Comparison of ENCODE assay signal across 15 cellular contexts in genomic region chr5:80219381-80219780, GRCh38. TPM values are rescaled to one million over a fixed set of nuclear protein-coding genes. Genes with fewer than 3 reads are reported as not detected.
DNase-seq lines count a peak whose midpoint lies in the region; ATAC-seq, FAIRE-seq and TF ChIP-seq lines count a peak whose summit lies in the region.
"Had no signal": no experiment of that assay in that cellular context is flagged by ENCODE, and none has a peak within 500 bp of the region (broad histone marks: within the 10 kb centered on the region; RNA-seq: fewer than 3 reads in every experiment).

No MANE protein-coding gene starts in this region.

- peaks cover 0 to 90% of the 10 kb centered on the region in 2 experiments; a peak in 2 of 4 replicates for H3K79me2 ChIP-seq in H1 (ENCODE audit: control insufficient read depth in 1 of 2, insufficient read depth in 2 of 2, low read length in 2 of 2)

- no peak overlapping the region for H2BK5ac ChIP-seq in H1 (ENCODE audit: low read depth, low read length)

- H3K4me3 ChIP-seq in H1 (ENCODE audit: extremely low read depth in 1 of 4, insufficient read depth in 2 of 4, low read depth in 3 of 4, low read length in 4 of 4) (no peak overlapping the region), ascending aorta (no peak overlapping the region)
- H3K4me3 ChIP-seq: GM12878, SJCRH30 had no signal

- no peak for FAIRE-seq in H1 (lab: Jason Lieb, UNC)
- FAIRE-seq in GM12892 (lab: Jason Lieb, UNC): no peak
- FAIRE-seq: GM12878, islet of Langerhans, urothelium cell line had no signal

- H3K18ac ChIP-seq in H1 (ENCODE audit: extremely low read depth, low read length): 0 out of 2 replicates have a peak overlapping the region, but pooled peaks have one; percentile 13

- no peak for TF ChIP-seq CTCF in H1 (IDR thresholded peaks at IDR 0.05; ENCODE audit: control extremely low read depth in 1 of 3, insufficient read depth in 1 of 3, low read depth in 1 of 3, low read length in 3 of 3)
- no peak for TF ChIP-seq CTCF in ascending aorta (IDR thresholded peaks at IDR 0.05)

- peaks cover 72% of the 10 kb centered on the region for H3K4me1 Mint-ChIP-seq in stimulated activated naive CD8-positive, alpha-beta T cell treated with anti-CD3 and anti-CD28 coated beads, Interleukin-15, Interleukin-2, amounts not matched to agents 100 ng/mL and 50 ng/mL, for 24 hours (ENCODE audit: low read depth)
- peaks cover 58% of the 10 kb centered on the region for H3K4me1 Mint-ChIP-seq in T-helper 17 cell

- peak overlapping the region; percentile 61 for H3K27ac Mint-ChIP-seq in stimulated activated naive CD8-positive, alpha-beta T cell treated with anti-CD3 and anti-CD28 coated beads, Interleukin-15, Interleukin-2, amounts not matched to agents 100 ng/mL and 50 ng/mL, for 24 hours
- H3K27ac Mint-ChIP-seq in T-helper 17 cell: peak overlapping the region; percentile 90

- no peak overlapping the region for H4K8ac ChIP-seq in H1 (ENCODE audit: extremely low read depth, insufficient read depth, low read length)

- no peak overlapping the region for H2BK15ac ChIP-seq in H1 (ENCODE audit: low read length)

- TF ChIP-seq POLR2A in H1 (IDR thresholded peaks at IDR 0.05; ENCODE audit: control extremely low read depth in 1 of 2, low read depth in 2 of 2, low read length in 2 of 2) (no peak), GM12892 (IDR thresholded peaks at IDR 0.05; ENCODE audit: low read depth, low read length) (no peak)

- H3K14ac ChIP-seq in H1 (ENCODE audit: insufficient read length): no peak overlapping the region

- H3K27me3 ChIP-seq in H1 (replicated peaks in 1 of 4; ENCODE audit: control insufficient read depth in 3 of 4, extremely low read depth in 1 of 4, insufficient read depth in 3 of 4, low read length in 3 of 4): no peaks in the 10 kb centered on the region
- H3K27me3 ChIP-seq in ascending aorta: no peaks in the 10 kb centered on the region
- H3K27me3 ChIP-seq: BE2C, SJCRH30 had no signal

- no peak overlapping the region for H4K5ac ChIP-seq in H1 (ENCODE audit: insufficient read length, low read depth, low read length)

- no peaks in the 10 kb centered on the region for H3K9me3 ChIP-seq in T-helper 17 cell (ENCODE audit: control insufficient read depth, low read length, poor library complexity, severe bottlenecking)
- H3K9me3 ChIP-seq in H1 (ENCODE audit: insufficient read depth in 2 of 2, low read depth in 1 of 2, low read length in 1 of 2): no peaks in the 10 kb centered on the region
- H3K9me3 ChIP-seq in ascending aorta: no peaks in the 10 kb centered on the region
- H3K9me3 ChIP-seq: BE2C, SJCRH30 had no signal

- H2AK5ac ChIP-seq in H1 (ENCODE audit: low read depth, low read length): 0 out of 2 replicates have a peak overlapping the region, but pooled peaks have one; percentile 33

- H3K27ac ChIP-seq in H1 (ENCODE audit: low read depth, low read length) (no peak overlapping the region), ascending aorta (peak overlapping the region in 1 of 2 donors; percentile 5)
- H3K27ac ChIP-seq: SJCRH30 had no signal

- H3K4me1 ChIP-seq in H1 (replicated peaks in 1 of 4; ENCODE audit: control insufficient read depth in 3 of 4, insufficient read depth in 4 of 4, low read length in 3 of 4): peaks cover 6 to 19% (median 9%) of the 10 kb centered on the region in 4 experiments; a peak in 6 of 7 replicates
- H3K4me1 ChIP-seq in ascending aorta: peaks cover 0 to 11% of the 10 kb centered on the region in 2 donors

- no peak for DNase-seq in stimulated activated naive CD8-positive, alpha-beta T cell treated with anti-CD3 and anti-CD28 coated beads, Interleukin-15, Interleukin-2, amounts not matched to agents 100 U/mL and 50 U/mL, for 24 hours
- no peak for DNase-seq in T-helper 17 cell
- DNase-seq in H1 (ENCODE audit: low read depth in 1 of 2, low spot score in 2 of 2): no peak
- DNase-seq in ascending aorta (ENCODE audit: low spot score in 2 of 2): no peak
- no peak for DNase-seq in superior temporal gyrus (ENCODE audit: extremely low spot score)
- no peak for DNase-seq in GM12892 (ENCODE audit: insufficient read length)
- DNase-seq: BE2C; NCI-H2107; stimulated activated CD8-positive, alpha-beta memory T cell treated with anti-CD3 and anti-CD28 coated beads, Interleukin-4, amount 100 ng/mL, for 48 hours had no signal

- H4K20me1 ChIP-seq in H1 (replicated peaks in 1 of 2; ENCODE audit: control insufficient read depth in 1 of 2, insufficient read depth in 2 of 2, low read length in 2 of 2): peaks cover 11 to 13% of the 10 kb centered on the region in 2 experiments

- WGBS in H1 (ENCODE audit: extremely low coverage in 1 of 2, insufficient coverage in 1 of 2, insufficient read length in 1 of 2, insufficient replicate concordance in 2 of 2, low coverage in 1 of 2, low lambda C conversion rate in 2 of 2, missing lambda C conversion rate in 1 of 2), 2 experiments: 90% methylated on average over 4 of the region's 4 CpGs; no CpG with 5 or more reads in 1 of the 2 experiments

- intact Hi-C loops in ascending aorta (cut with DNase I): no loop called here

- no peak for ATAC-seq in stimulated activated naive CD8-positive, alpha-beta T cell treated with anti-CD3 and anti-CD28 coated beads, Interleukin-15, Interleukin-2, amounts not matched to agents 100 U/mL and 50 U/mL, for 24 hours
- no peak for ATAC-seq in T-helper 17 cell
- no peak for ATAC-seq in HG03139 (IDR thresholded peaks at IDR 0.05; ENCODE audit: unreplicated experiment)

- H3K36me3 ChIP-seq in H1 (ENCODE audit: control insufficient read depth in 2 of 4, insufficient read depth in 4 of 4, low read length in 3 of 4) (no peaks in the 10 kb centered on the region; a peak in 1 of 8 replicates), ascending aorta (no peaks in the 10 kb centered on the region)
- H3K36me3 ChIP-seq: SJCRH30 had no signal

- H4K91ac ChIP-seq in H1 (replicated peaks; ENCODE audit: insufficient read length, low read length): no peak overlapping the region

- no peaks in the 10 kb centered on the region for H3K9me3 Mint-ChIP-seq in stimulated activated naive CD8-positive, alpha-beta T cell treated with anti-CD3 and anti-CD28 coated beads, Interleukin-15, Interleukin-2, amounts not matched to agents 100 ng/mL and 50 ng/mL, for 24 hours

- H2BK120ac ChIP-seq in H1 (replicated peaks; ENCODE audit: low read depth, low read length): no peak overlapping the region

- no peak overlapping the region for H3K23ac ChIP-seq in H1 (ENCODE audit: insufficient read length)

- no peak overlapping the region for H3K9ac ChIP-seq in H1 (replicated peaks in 1 of 4; ENCODE audit: extremely low read depth in 1 of 4, low read depth in 3 of 4, low read length in 3 of 4)

- POLR2A ChIA-PET in H1 (lab: Charles Lee; ENCODE audit: partially characterized antibody): interaction anchor here (1.3 to 9.1 kb wide), 3 partner anchors 14 to 37 kb away, joined by 3 to 44 read pairs (median 17); partner anchors contain the start of gene SERINC5

- H3K27me3 Mint-ChIP-seq in stimulated activated naive CD8-positive, alpha-beta T cell treated with anti-CD3 and anti-CD28 coated beads, Interleukin-15, Interleukin-2, amounts not matched to agents 100 ng/mL and 50 ng/mL, for 24 hours: no peaks in the 10 kb centered on the region
- H3K27me3 Mint-ChIP-seq in T-helper 17 cell: no peaks in the 10 kb centered on the region

- no peaks in the 10 kb centered on the region for H3K23me2 ChIP-seq in H1 (ENCODE audit: low read depth, low read length)

- TF ChIP-seq RAD21 in H1 (IDR thresholded peaks at IDR 0.05 in 1 of 2, conservative IDR thresholded peaks at IDR 0.05 in 1 of 2; ENCODE audit: low read depth in 2 of 2, low read length in 2 of 2): no peak

- peaks cover 25% of the 10 kb centered on the region for H3K79me1 ChIP-seq in H1 (ENCODE audit: low read depth, low read length)

- H3K56ac ChIP-seq in H1 (replicated peaks; ENCODE audit: insufficient read length, low read depth, low read length): no peak overlapping the region

- peaks cover under 1% of the 10 kb centered on the region for H3K36me3 Mint-ChIP-seq in stimulated activated naive CD8-positive, alpha-beta T cell treated with anti-CD3 and anti-CD28 coated beads, Interleukin-15, Interleukin-2, amounts not matched to agents 100 ng/mL and 50 ng/mL, for 24 hours (ENCODE audit: low read depth)
- H3K36me3 Mint-ChIP-seq in T-helper 17 cell (ENCODE audit: low read depth): no peaks in the 10 kb centered on the region

- CTCF ChIA-PET in H1 (lab: Charles Lee; ENCODE audit: partially characterized antibody): interaction anchor here (0.5 to 1.4 kb wide), 3 partner anchors 57 to 154 kb away, joined by 3 to 5 read pairs (median 4); no protein-coding TSS in a partner anchor

- H2AFZ ChIP-seq in H1 (ENCODE audit: low read length): no peak overlapping the region

- H3K4me3 Mint-ChIP-seq in stimulated activated naive CD8-positive, alpha-beta T cell treated with anti-CD3 and anti-CD28 coated beads, Interleukin-15, Interleukin-2, amounts not matched to agents 100 ng/mL and 50 ng/mL, for 24 hours: no peak overlapping the region
- H3K4me3 Mint-ChIP-seq in T-helper 17 cell: peak overlapping the region; percentile 66

- no peak for TF ChIP-seq EP300 in H1 (IDR thresholded peaks at IDR 0.05; ENCODE audit: borderline replicate concordance in 1 of 2, low read depth in 2 of 2, low read length in 2 of 2)

- H2BK12ac ChIP-seq in H1 (ENCODE audit: low read depth, low read length): no peak overlapping the region

- H3K4me2 ChIP-seq in H1 (ENCODE audit: insufficient read depth in 1 of 2, low read depth in 2 of 2, low read length in 2 of 2): no peak overlapping the region

- 0 out of 2 replicates have a peak overlapping the region, but pooled peaks have one; percentile 7 for H2BK20ac ChIP-seq in H1 (ENCODE audit: low read length)

- no peak overlapping the region for H3K4ac ChIP-seq in H1 (replicated peaks; ENCODE audit: insufficient read length, low read depth, low read length)

TF ChIP-seq in H1, 55 proteins besides CTCF, POLR2A, EP300 and RAD21:
- TF ChIP-seq EZH2 (IDR thresholded peaks at IDR 0.05; ENCODE audit: low read depth, low read length, severe bottlenecking): no peak
- TF ChIP-seq MAX (IDR thresholded peaks at IDR 0.05): no peak
TF ChIP-seq in H1: peak in this region for 0.

RNA-seq across cellular contexts. Expression of gene SERINC5, which starts 36.5 kb away (rescaled TPM):
- total RNA-seq in T-helper 17 cell (100 to 1,000 TPM; 118 to 119 TPM), ascending aorta (3.4 TPM)
- 144 and 149 TPM in 2 replicates for total RNA-seq in H1 (2021; fragmentation: NEBNext Ultra II Directional; extraction: Animal tissue kit (Norgen Biotek cat#: 25700))
- polyA plus RNA-seq in H1 (2011; rRNA removed): 27.2 and 32.2 TPM in 2 replicates
- polyA plus RNA-seq in H1 (2011; cell fraction: cytosol; rRNA removed): 34.6 TPM
- 31.3 TPM for polyA plus RNA-seq in H1 (2011; cell fraction: nucleus; rRNA removed)
- 36.8 to 55.0 TPM (median 47.7 TPM) in 4 replicates for polyA plus RNA-seq in H1 (2012, experiment 1 of 2)
- 5.6 TPM for polyA plus RNA-seq in H1 (2012, experiment 2 of 2)
- polyA plus RNA-seq in H1 (2013, experiment 1 of 2): 97.2 TPM
- polyA plus RNA-seq in H1 (2013, experiment 2 of 2): 109 TPM
- polyA minus RNA-seq in H1 (2011; rRNA and poly(A)+ RNA removed): 121 and 134 TPM in 2 replicates
- 58.9 TPM for polyA minus RNA-seq in H1 (2011; cell fraction: cytosol; rRNA and poly(A)+ RNA removed)
- 62.1 TPM for polyA minus RNA-seq in H1 (2011; cell fraction: nucleus; rRNA and poly(A)+ RNA removed)
- 1.9 TPM for polyA plus RNA-seq in GM12892 (2012; ENCODE audit: missing spikeins)

Comparison
In these comparisons a context has a peak if more than half of its experiments do, and no peak if none do; other contexts are left out.
1. RNA of gene SERINC5, which starts 36.5 kb away (total RNA-seq): 144 to 149 TPM in H1 and 118 to 119 TPM in T-helper 17 cell; 3.4 TPM in ascending aorta (single experiment); every median in the first group is over 10 times any median in the second.